ENCODE assay signal across 27 cellular contexts in genomic region chr7:105707381-105707780, GRCh38.
DNase-seq lines count a peak whose midpoint lies in the region; ATAC-seq and TF ChIP-seq lines count a peak whose summit lies in the region.
"Had no signal": no experiment of that assay in that cellular context is flagged by ENCODE, and none has a peak within 500 bp of the region (broad histone marks: within the 10 kb centered on the region; RNA-seq: fewer than 3 reads in every experiment).

No MANE protein-coding gene starts in this region.

- no peaks in the 10 kb centered on the region for H3K79me1 ChIP-seq in IMR-90 (ENCODE audit: low read depth in 1 of 2, low read length in 2 of 2)

- H3K4me3 ChIP-seq in CD4-positive, CD25-positive, alpha-beta regulatory T cell (ENCODE audit: low read depth, low read length) = peak overlapping the region; percentile 39
- H3K4me3 ChIP-seq in IMR-90 (ENCODE audit: insufficient read depth, low read depth, low read length) = no peak overlapping the region
- H3K4me3 ChIP-seq in choroid plexus epithelial cell (ENCODE audit: low read depth, low read length) = no peak overlapping the region
- no peak overlapping the region for H3K4me3 ChIP-seq in PC-3 (ENCODE audit: low read length)
- H3K4me3 ChIP-seq: cardiac muscle cell, K562, smooth muscle cell had no signal

- no peak overlapping the region for H3K14ac ChIP-seq in IMR-90 (replicated peaks; ENCODE audit: low read depth, low read length)

- H3K9me3 Mint-ChIP-seq in CD4-positive, CD25-positive, alpha-beta regulatory T cell = peaks cover 0 to 21% (median 8%) of the 10 kb centered on the region in 7 donors

- H3K27me3 Mint-ChIP-seq in CD4-positive, CD25-positive, alpha-beta regulatory T cell = no peaks in the 10 kb centered on the region
- H3K27me3 Mint-ChIP-seq: type B pancreatic cell had no signal

- TF ChIP-seq RAD21 in IMR-90 (IDR thresholded peaks at IDR 0.05; ENCODE audit: low read length) = no peak

- no peak overlapping the region for H2AK5ac ChIP-seq in IMR-90 (ENCODE audit: low read depth, low read length)

- peaks cover 19 to 45% (median 26%) of the 10 kb centered on the region in 4 donors for H3K4me1 Mint-ChIP-seq in CD4-positive, CD25-positive, alpha-beta regulatory T cell

- H3K9me3 ChIP-seq in CD4-positive, CD25-positive, alpha-beta regulatory T cell (ENCODE audit: control insufficient read depth in 2 of 2, low read length in 2 of 2) = peaks cover 11 to 19% of the 10 kb centered on the region in 2 experiments
- H3K9me3 ChIP-seq in IMR-90 (ENCODE audit: control insufficient read depth, insufficient read depth, low read length) = peaks cover 8% of the 10 kb centered on the region
- H3K9me3 ChIP-seq in PC-3 (ENCODE audit: low read length) = peaks cover 14% of the 10 kb centered on the region

- BruUV-seq in IMR-90 (replicated peaks; lab: Mats Ljungman, UMichigan) (no TSS peak), PC-3 (replicated peaks; lab: Mats Ljungman, UMichigan) (no TSS peak)

- no peaks in the 10 kb centered on the region for H3K27me3 ChIP-seq in CD4-positive, CD25-positive, alpha-beta regulatory T cell (ENCODE audit: control insufficient read depth, insufficient read depth, low read length)
- H3K27me3 ChIP-seq in IMR-90 (ENCODE audit: control insufficient read depth, insufficient read depth, low read length) = no peaks in the 10 kb centered on the region
- no peaks in the 10 kb centered on the region for H3K27me3 ChIP-seq in PC-3 (ENCODE audit: low read length)
- H3K27me3 ChIP-seq: cardiac muscle cell had no signal

- CTCF ChIA-PET in IMR-90 (lab: Yijun Ruan, JAX) = no interaction called here
- CTCF ChIA-PET in PC-3 (lab: Charles Lee) = no interaction called here

- H3K36me3 Mint-ChIP-seq in CD4-positive, CD25-positive, alpha-beta regulatory T cell = peaks cover 27% of the 10 kb centered on the region

- ATAC-seq in CD4-positive, CD25-positive, alpha-beta regulatory T cell (ENCODE audit: low read depth in 2 of 2) = no peak
- ATAC-seq in IMR-90 (ENCODE audit: low read depth) = peak; percentile 95
- ATAC-seq in HG02798 (IDR thresholded peaks at IDR 0.05; ENCODE audit: poor library complexity, unreplicated experiment) = no peak
- ATAC-seq in GM21381 (IDR thresholded peaks at IDR 0.05; ENCODE audit: unreplicated experiment) = no peak
- ATAC-seq in PC-3 = no peak
- ATAC-seq: activated naive CD4-positive, alpha-beta T cell treated with anti-CD3 and anti-CD28 coated beads, Interleukin-2, amount 50 U/mL, for 72 hours; K562 had no signal

- no peak overlapping the region for H2BK5ac ChIP-seq in IMR-90 (ENCODE audit: low read depth, low read length, poor library complexity, severe bottlenecking)

- no peak overlapping the region for H3K18ac ChIP-seq in IMR-90 (ENCODE audit: low read depth, low read length)

- H3K4me2 ChIP-seq in IMR-90 (ENCODE audit: low read depth, low read length) (no peak overlapping the region), PC-3 (ENCODE audit: low read length) (no peak overlapping the region)
- H3K4me2 ChIP-seq: smooth muscle cell had no signal

- no CpG with 5 or more reads among the region's 3 CpGs for WGBS in IMR-90 (ENCODE audit: extremely low coverage in 2 of 2, insufficient read length in 1 of 2), 2 experiments

- H3K9me2 ChIP-seq in PC-3 (replicated peaks; ENCODE audit: low read length) = no peaks in the 10 kb centered on the region

- H3K79me2 ChIP-seq in PC-3 (ENCODE audit: low read length) = no peaks in the 10 kb centered on the region

- H2AFZ ChIP-seq in IMR-90 (replicated peaks; ENCODE audit: low read length, poor library complexity) (no peak overlapping the region), PC-3 (ENCODE audit: low read length) (no peak overlapping the region)

- H3K36me3 ChIP-seq in CD4-positive, CD25-positive, alpha-beta regulatory T cell (ENCODE audit: control insufficient read depth, insufficient read depth, low read length) = peaks cover 17% of the 10 kb centered on the region
- H3K36me3 ChIP-seq in IMR-90 (ENCODE audit: control insufficient read depth, insufficient read depth, low read length) = no peaks in the 10 kb centered on the region
- H3K36me3 ChIP-seq in PC-3 (ENCODE audit: low read depth, low read length) = peaks cover 12% of the 10 kb centered on the region; the same call in 1 of the 2 replicates
- H3K36me3 ChIP-seq: cardiac muscle cell had no signal

- no peak overlapping the region for H2BK20ac ChIP-seq in IMR-90 (ENCODE audit: low read depth, low read length)

- POLR2A ChIA-PET in IMR-90 (lab: Charles Lee; ENCODE audit: unreplicated experiment) = no interaction called here
- POLR2A ChIA-PET in PC-3 (lab: Charles Lee; ENCODE audit: unreplicated experiment) = no interaction called here

- peak overlapping the region; percentile 36 for H3K27ac ChIP-seq in CD4-positive, CD25-positive, alpha-beta regulatory T cell (ENCODE audit: insufficient read depth, low read length, poor library complexity, severe bottlenecking)
- H3K27ac ChIP-seq in IMR-90 (ENCODE audit: insufficient read depth, low read length) (no peak overlapping the region), PC-3 (ENCODE audit: low read length) (no peak overlapping the region)
- H3K27ac ChIP-seq: cardiac muscle cell had no signal

- H3K4me1 ChIP-seq in CD4-positive, CD25-positive, alpha-beta regulatory T cell (ENCODE audit: control insufficient read depth, insufficient read depth, low read length, poor library complexity, severe bottlenecking) = peaks cover 19% of the 10 kb centered on the region
- H3K4me1 ChIP-seq in IMR-90 (ENCODE audit: control insufficient read depth, insufficient read depth, low read length) = peaks cover 3% of the 10 kb centered on the region; the same call in 1 of the 2 replicates
- peaks cover 4% of the 10 kb centered on the region; the same call in 1 of the 2 replicates for H3K4me1 ChIP-seq in PC-3 (ENCODE audit: insufficient read depth, low read length)

- no peak overlapping the region for H3K56ac ChIP-seq in IMR-90 (ENCODE audit: extremely low read depth, insufficient read depth, low read length)

- TF ChIP-seq POLR2A in IMR-90 (IDR thresholded peaks at IDR 0.05; ENCODE audit: low read depth, low read length) = no peak

- no peak overlapping the region for H3K4ac ChIP-seq in IMR-90 (ENCODE audit: low read depth, low read length)

- H3K27ac Mint-ChIP-seq in CD4-positive, CD25-positive, alpha-beta regulatory T cell = peak overlapping the region; percentile 52 to 74 (median 67)
- H3K27ac Mint-ChIP-seq: activated T-helper 2 cell treated with anti-CD3 and anti-CD28 coated beads, Interferon-gamma antibody, Interleukin-2, Interleukin-4, amounts not matched to agents 10 μg/mL and 5 μg/mL and 100 μg/mL, durations not matched to agents 14 hours and 24 hours and 36 hours; type B pancreatic cell had no signal

- no peak overlapping the region for H2AK9ac ChIP-seq in IMR-90 (replicated peaks; ENCODE audit: low read depth, low read length, poor library complexity)

- H4K8ac ChIP-seq in IMR-90 (ENCODE audit: low read depth in 2 of 2, low read length in 2 of 2) = no peak overlapping the region

- dilution Hi-C loops in IMR-90 (cut with HindIII; ENCODE audit: low sequenced_read_pairs, unreplicated experiment) = no loop called here

- H2BK120ac ChIP-seq in IMR-90 (ENCODE audit: low read depth, low read length) = no peak overlapping the region

- H3F3A ChIP-seq in PC-3 (ENCODE audit: low read length, unreplicated experiment) = no peaks in the 10 kb centered on the region

- TF ChIP-seq CTCF in IMR-90 (conservative IDR thresholded peaks at IDR 0.05; ENCODE audit: low read depth, low read length) (no peak), choroid plexus epithelial cell (conservative IDR thresholded peaks at IDR 0.05; ENCODE audit: low read depth, low read length) (no peak), PC-3 (conservative IDR thresholded peaks at IDR 0.05; ENCODE audit: low read depth, low read length) (no peak)

- DNase-seq in CD4-positive, CD25-positive, alpha-beta regulatory T cell = no peak
- peak; percentile 22 for DNase-seq in IMR-90
- DNase-seq in choroid plexus epithelial cell (ENCODE audit: low read depth) = peak; percentile 24
- DNase-seq in renal cortical epithelial cell (ENCODE audit: low read depth) = peak; percentile 6
- DNase-seq in activated CD4-positive, CD25-positive, alpha-beta regulatory T cell treated with anti-CD3 and anti-CD28 coated beads, Interleukin-2, amount 50 U/mL, for 72 hours = no peak
- no peak for DNase-seq in PC-3
- DNase-seq: ACHN; anterior cingulate cortex; cortex of kidney; DMS 273 treated with DMSO at 0.1 percent for 48 hours; H9; mesenchymal stem cell; MM.1S; NCI-H2081; NCI-H2227 treated with DMSO at 0.1 percent for 48 hours; NCI-H526 treated with DMSO at 0.1 percent for 48 hours; SHP77; stimulated activated CD4-positive, alpha-beta T cell treated with anti-CD3 and anti-CD28 coated beads, Interleukin-1b, Interleukin-23, amount 100 ng/mL, for 48 hours; SW 1271 had no signal

- no peak overlapping the region for H4K5ac ChIP-seq in IMR-90 (ENCODE audit: low read depth, low read length)

- no peak overlapping the region for H3K9ac ChIP-seq in IMR-90 (ENCODE audit: low read depth, low read length)
- no peak overlapping the region for H3K9ac ChIP-seq in PC-3 (ENCODE audit: low read length)

- H3K23ac ChIP-seq in IMR-90 (ENCODE audit: low read depth, low read length) = no peak overlapping the region

- H4K91ac ChIP-seq in IMR-90 (ENCODE audit: insufficient read depth, low read depth, low read length) = no peak overlapping the region

- H3K9me1 ChIP-seq in IMR-90 (ENCODE audit: insufficient read depth, low read length) = peaks cover 2% of the 10 kb centered on the region; the same call in 1 of the 2 replicates

- in situ Hi-C loops in IMR-90 (cut with MboI; ENCODE audit: low sequenced_read_pairs) = no loop called here

- H4K20me1 ChIP-seq in IMR-90 (ENCODE audit: insufficient read depth, low read length) = peaks cover 6% of the 10 kb centered on the region; the same call in 1 of the 2 replicates
- H4K20me1 ChIP-seq in PC-3 (ENCODE audit: low read length) = no peaks in the 10 kb centered on the region

- intact Hi-C loops in IMR-90 (cut with micrococcal nuclease) = no loop called here
- intact Hi-C loops in PC-3 (cut with micrococcal nuclease) = no loop called here

- peak overlapping the region in 1 of 4 donors; percentile 11 for H3K4me3 Mint-ChIP-seq in CD4-positive, CD25-positive, alpha-beta regulatory T cell
- H3K4me3 Mint-ChIP-seq: H9, type B pancreatic cell had no signal

- H2BK15ac ChIP-seq in IMR-90 (ENCODE audit: low read depth, low read length) = no peak overlapping the region

TF ChIP-seq in IMR-90, 13 proteins besides CTCF, POLR2A, EP300 and RAD21:
- TF ChIP-seq ELK1 (IDR thresholded peaks at IDR 0.05; ENCODE audit: borderline replicate concordance, low read depth, low read length) = no peak
- no peak for TF ChIP-seq CEBPB (IDR thresholded peaks at IDR 0.05; ENCODE audit: low read depth, low read length)

Comparison
In these comparisons a context has a peak if more than half of its experiments do, and no peak if none do; other contexts are left out.
1. DNase-seq: peak in IMR-90 (single experiment), choroid plexus epithelial cell (single experiment) and renal cortical epithelial cell (single experiment); none in CD4-positive, CD25-positive, alpha-beta regulatory T cell (0 of 3), activated CD4-positive, CD25-positive, alpha-beta regulatory T cell treated with anti-CD3 and anti-CD28 coated beads, Interleukin-2, amount 50 U/mL, for 72 hours (single experiment) and PC-3 (single experiment).